ENCODE assay signal across 16 cellular contexts in genomic region chr1:79355073-79355472, GRCh38.
DNase-seq lines count a peak whose midpoint lies in the region; ATAC-seq and TF ChIP-seq lines count a peak whose summit lies in the region.
"Had no signal": no experiment of that assay in that cellular context is flagged by ENCODE, and none has a peak within 500 bp of the region (broad histone marks: within the 10 kb centered on the region; RNA-seq: fewer than 3 reads in every experiment).

No MANE protein-coding gene starts in this region.

- POLR2A ChIA-PET in IMR-90 (lab: Charles Lee; ENCODE audit: unreplicated experiment): no interaction called here

- no peak for TF ChIP-seq POLR2A in IMR-90 (IDR thresholded peaks at IDR 0.05; ENCODE audit: low read depth, low read length)

- no peak overlapping the region for H3K4me2 ChIP-seq in IMR-90 (ENCODE audit: low read depth, low read length)

- no CpG with 5 or more reads among the region's 4 CpGs for WGBS in IMR-90 (ENCODE audit: extremely low coverage in 2 of 2, insufficient read length in 1 of 2), 2 experiments

- no TSS peak for BruUV-seq in IMR-90 (replicated peaks; lab: Mats Ljungman, UMichigan)

- dilution Hi-C loops in IMR-90 (cut with HindIII; ENCODE audit: low sequenced_read_pairs, unreplicated experiment): no loop called here

- no peak overlapping the region for H3K27ac ChIP-seq in IMR-90 (ENCODE audit: insufficient read depth, low read length)
- H3K27ac ChIP-seq: colonic mucosa, left ventricle myocardium inferior, stomach, uterus had no signal

- peak overlapping the region; percentile 29 for H2BK5ac ChIP-seq in IMR-90 (ENCODE audit: low read depth, low read length, poor library complexity, severe bottlenecking)

- H2BK15ac ChIP-seq in IMR-90 (ENCODE audit: low read depth, low read length): no peak overlapping the region

- no peak overlapping the region for H2AFZ ChIP-seq in IMR-90 (replicated peaks; ENCODE audit: low read length, poor library complexity)

- H3K14ac ChIP-seq in IMR-90 (replicated peaks; ENCODE audit: low read depth, low read length): peak overlapping the region; percentile 68; the same call in 1 of the 2 replicates

- H3K18ac ChIP-seq in IMR-90 (ENCODE audit: low read depth, low read length): peak overlapping the region; percentile 86

- H3K4me3 ChIP-seq in AG09309 (ENCODE audit: control insufficient read depth, low read depth, low read length) (no peak overlapping the region), IMR-90 (ENCODE audit: insufficient read depth, low read depth, low read length) (no peak overlapping the region), choroid plexus epithelial cell (ENCODE audit: low read depth, low read length) (no peak overlapping the region)
- H3K4me3 ChIP-seq: colonic mucosa, left ventricle myocardium inferior, stomach, uterus had no signal

- H3K27me3 ChIP-seq in IMR-90 (ENCODE audit: control insufficient read depth, insufficient read depth, low read length): no peaks in the 10 kb centered on the region
- H3K27me3 ChIP-seq: colonic mucosa, stomach, uterus had no signal

- in situ Hi-C loops in IMR-90 (cut with MboI; ENCODE audit: low sequenced_read_pairs): no loop called here

- peak overlapping the region; percentile 78; the same call in 1 of the 2 replicates for H4K5ac ChIP-seq in IMR-90 (ENCODE audit: low read depth, low read length)

- intact Hi-C loops in IMR-90 (cut with micrococcal nuclease): no loop called here

- H4K91ac ChIP-seq in IMR-90 (ENCODE audit: insufficient read depth, low read depth, low read length): 0 out of 2 replicates have a peak overlapping the region, but pooled peaks have one; percentile 56

- H4K20me1 ChIP-seq in IMR-90 (ENCODE audit: insufficient read depth, low read length): no peaks in the 10 kb centered on the region

- no peak for TF ChIP-seq RAD21 in IMR-90 (IDR thresholded peaks at IDR 0.05; ENCODE audit: low read length)

- H2AK9ac ChIP-seq in IMR-90 (replicated peaks; ENCODE audit: low read depth, low read length, poor library complexity): no peak overlapping the region

- H3K9ac ChIP-seq in IMR-90 (ENCODE audit: low read depth, low read length): no peak overlapping the region

- no peaks in the 10 kb centered on the region for H3K36me3 ChIP-seq in IMR-90 (ENCODE audit: control insufficient read depth, insufficient read depth, low read length)
- H3K36me3 ChIP-seq: colonic mucosa, left ventricle myocardium inferior, stomach, uterus had no signal

- no peaks in the 10 kb centered on the region for H3K9me3 ChIP-seq in IMR-90 (ENCODE audit: control insufficient read depth, insufficient read depth, low read length)
- H3K9me3 ChIP-seq: colonic mucosa, left ventricle myocardium inferior, stomach, uterus had no signal

- TF ChIP-seq CTCF in AG09309 (IDR thresholded peaks at IDR 0.05; ENCODE audit: control insufficient read depth, insufficient read depth, low read depth, low read length, missing control alignments) (no peak), IMR-90 (conservative IDR thresholded peaks at IDR 0.05; ENCODE audit: low read depth, low read length) (no peak), choroid plexus epithelial cell (conservative IDR thresholded peaks at IDR 0.05; ENCODE audit: low read depth, low read length) (no peak)

- peak overlapping the region; percentile 2; the same call in 1 of the 2 replicates for H3K23ac ChIP-seq in IMR-90 (ENCODE audit: low read depth, low read length)

- H2BK20ac ChIP-seq in IMR-90 (ENCODE audit: low read depth, low read length): peak overlapping the region; percentile 54; the same call in 1 of the 2 replicates

- H3K56ac ChIP-seq in IMR-90 (ENCODE audit: extremely low read depth, insufficient read depth, low read length): no peak overlapping the region; the same call in 1 of the 2 replicates

- CTCF ChIA-PET in IMR-90 (lab: Yijun Ruan, JAX): no interaction called here

- ATAC-seq in IMR-90 (ENCODE audit: low read depth) (peak; percentile 75), left lobe of liver (peak; percentile 26)
- ATAC-seq: Panc1 had no signal

- peaks cover 5% of the 10 kb centered on the region for H3K4me1 ChIP-seq in IMR-90 (ENCODE audit: control insufficient read depth, insufficient read depth, low read length)
- H3K4me1 ChIP-seq: colonic mucosa, left ventricle myocardium inferior, stomach, uterus had no signal

- H2AK5ac ChIP-seq in IMR-90 (ENCODE audit: low read depth, low read length): no peak overlapping the region

- H3K79me1 ChIP-seq in IMR-90 (ENCODE audit: low read depth in 1 of 2, low read length in 2 of 2): no peaks in the 10 kb centered on the region

- peak overlapping the region; percentile 37; the same call in 1 of the 2 replicates for H3K4ac ChIP-seq in IMR-90 (ENCODE audit: low read depth, low read length)

- H3K9me1 ChIP-seq in IMR-90 (ENCODE audit: insufficient read depth, low read length): 0 out of 2 replicates have a peak, but pooled peaks cover 4% of the 10 kb centered on the region

- peak overlapping the region; percentile 32 to 79; a peak in 3 of 4 replicates for H4K8ac ChIP-seq in IMR-90 (ENCODE audit: low read depth in 2 of 2, low read length in 2 of 2)

- H2BK120ac ChIP-seq in IMR-90 (ENCODE audit: low read depth, low read length): peak overlapping the region; percentile 77

- DNase-seq in AG09309 (ENCODE audit: low read depth): peak; percentile 35
- peak; percentile 68 for DNase-seq in IMR-90
- peak; percentile 46 for DNase-seq in choroid plexus epithelial cell (ENCODE audit: low read depth)
- DNase-seq in left lobe of liver (ENCODE audit: low spot score): no peak
- DNase-seq in Kasumi-1 (lab: John Stamatoyannopoulos, UW): no peak
- no peak for DNase-seq in activated effector memory CD4-positive, alpha-beta T cell treated with anti-CD3 and anti-CD28 coated beads, Interleukin-2, amount 50 U/mL, for 16 hours
- DNase-seq in NCI-H146 treated with DMSO at 0.1 percent for 48 hours (lab: John Stamatoyannopoulos, UW; ENCODE audit: unreplicated experiment): no peak
- no peak for DNase-seq in NCI-H2196 treated with DMSO at 0.1 percent for 48 hours (lab: John Stamatoyannopoulos, UW; ENCODE audit: unreplicated experiment)
- DNase-seq: activated CD4-positive, alpha-beta memory T cell treated with anti-CD3 and anti-CD28 coated beads for 36 hours; colonic mucosa; left ventricle myocardium inferior; NCI-H1930; stomach; SW 1271; uterus had no signal

TF ChIP-seq in IMR-90, 13 proteins besides CTCF, POLR2A, EP300 and RAD21:
- TF ChIP-seq USF2 (IDR thresholded peaks at IDR 0.05; ENCODE audit: low read depth, low read length) (no peak), CEBPB (IDR thresholded peaks at IDR 0.05; ENCODE audit: low read depth, low read length) (peak; percentile 26; the same call in 1 of the 2 replicates)

Comparison
In these comparisons a context has a peak if more than half of its experiments do, and no peak if none do; other contexts are left out.
1. DNase-seq: peak in AG09309 (single experiment), IMR-90 (single experiment) and choroid plexus epithelial cell (single experiment); none in left lobe of liver (single experiment), Kasumi-1 (0 of 2), activated effector memory CD4-positive, alpha-beta T cell treated with anti-CD3 and anti-CD28 coated beads, Interleukin-2, amount 50 U/mL, for 16 hours (single experiment), NCI-H146 treated with DMSO at 0.1 percent for 48 hours (single experiment) and NCI-H2196 treated with DMSO at 0.1 percent for 48 hours (single experiment).